In genomic region chr17:47810200-47810821, GRCh38 we compare ENCODE assay signal across 8 cellular contexts.
DNase-seq lines count a peak whose midpoint lies in the region; ATAC-seq and TF ChIP-seq lines count a peak whose summit lies in the region.

No MANE protein-coding gene starts in this region.

- in situ Hi-C loops in brain microvascular endothelial cell (cut with HindIII; ENCODE audit: low pct_ligation_motif_present, low sequenced_read_pairs): no loop called here

- H3K27ac ChIP-seq in brain microvascular endothelial cell (peak overlapping the region; percentile 3), mucosa of rectum (ENCODE audit: low read depth in 2 of 2, low read length in 2 of 2) (peak overlapping the region; percentile 83 to 84)

- no peak for TF ChIP-seq CTCF in brain microvascular endothelial cell (IDR thresholded peaks at IDR 0.05; ENCODE audit: low read depth, low read length, missing control alignments)

- H3K27me3 ChIP-seq in brain microvascular endothelial cell (replicated peaks) (no peaks in the 10 kb centered on the region), mucosa of rectum (ENCODE audit: control insufficient read depth in 2 of 2, insufficient read depth in 2 of 2, low read length in 2 of 2) (no peaks in the 10 kb centered on the region)

- H3K9ac ChIP-seq in mucosa of rectum (ENCODE audit: low read depth in 1 of 2, low read length in 2 of 2): peak overlapping the region in 1 of 2 donors; percentile 16

- H3K4me1 ChIP-seq in mucosa of rectum (ENCODE audit: control insufficient read depth in 2 of 2, insufficient read depth in 2 of 2, low read length in 2 of 2): peaks cover 23 to 24% of the 10 kb centered on the region in 2 donors

- no peak for ATAC-seq in HG03095 (IDR thresholded peaks at IDR 0.05; ENCODE audit: unreplicated experiment)
- ATAC-seq in HG02885 (IDR thresholded peaks at IDR 0.05; ENCODE audit: poor library complexity, unreplicated experiment): no peak
- ATAC-seq in HG02938 (IDR thresholded peaks at IDR 0.05; ENCODE audit: unreplicated experiment): no peak

- peak; percentile 90 for DNase-seq in DMS53 (lab: John Stamatoyannopoulos, UW)
- DNase-seq in HUDEP-2 (lab: John Stamatoyannopoulos, UW; ENCODE audit: unreplicated experiment in 76 of 76): peak in 56 of 76 experiments; percentile 14 to 78 (median 46)
- peak; percentile 94 for DNase-seq in brain microvascular endothelial cell
- DNase-seq in inferior parietal cortex (ENCODE audit: extremely low spot score): no peak

- no peak overlapping the region for H3K4me3 ChIP-seq in brain microvascular endothelial cell (ENCODE audit: low read depth, low read length)
- peak overlapping the region in 1 of 2 donors; percentile 25 for H3K4me3 ChIP-seq in mucosa of rectum (ENCODE audit: low read length in 2 of 2)

- H3K36me3 ChIP-seq in brain microvascular endothelial cell (replicated peaks) (peaks cover 28% of the 10 kb centered on the region), mucosa of rectum (ENCODE audit: control insufficient read depth in 2 of 2, insufficient read depth in 2 of 2, low read length in 2 of 2) (peaks cover 64 to 70% of the 10 kb centered on the region in 2 donors)

- H3K9me3 ChIP-seq in mucosa of rectum (ENCODE audit: control insufficient read depth in 2 of 2, low read length in 2 of 2): no peaks in the 10 kb centered on the region
